3 cellular contexts compared by ENCODE assay signal in the genomic region with DNA sequence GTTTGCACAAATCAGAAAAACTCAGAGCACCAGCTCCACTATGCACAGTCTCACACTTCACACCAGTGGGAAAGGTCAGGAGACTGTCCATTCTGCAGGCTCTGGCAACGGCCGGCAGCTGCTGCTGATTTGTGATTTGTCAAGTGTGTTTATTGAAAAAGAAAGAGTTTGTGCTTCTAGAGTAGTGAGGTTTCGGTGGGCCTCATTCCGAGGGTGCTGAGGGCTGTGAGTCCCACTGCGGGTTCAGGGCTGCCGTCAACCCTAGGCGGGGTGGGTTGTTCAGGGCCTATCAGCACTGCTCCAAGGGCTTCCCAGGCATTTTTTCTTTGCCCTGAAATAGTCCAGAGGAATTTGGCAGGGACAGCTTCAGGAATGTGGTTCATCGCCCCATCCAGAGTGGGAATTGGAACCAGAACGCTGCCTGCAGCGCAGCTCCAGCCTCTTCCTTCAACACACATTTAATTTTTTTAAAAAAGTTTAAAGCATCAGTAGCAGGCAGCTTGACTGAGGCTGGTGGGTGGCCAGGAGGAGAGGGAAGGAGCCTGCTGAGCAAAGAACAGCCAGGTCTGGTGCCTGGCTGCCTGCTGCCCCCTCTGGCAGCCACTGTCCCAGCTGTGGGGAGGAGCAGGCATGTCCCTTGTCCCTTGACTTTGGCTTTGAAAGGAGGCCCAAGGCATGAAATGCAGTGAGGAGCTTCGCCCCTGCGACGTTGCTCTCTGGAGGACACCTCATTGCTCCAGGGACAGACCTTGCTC.
TF ChIP-seq lines count a peak whose summit lies in the region.

No MANE protein-coding gene starts in this region.

TF ChIP-seq in A549, 52 proteins besides CTCF, POLR2A, EP300 and RAD21:
- TF ChIP-seq ZFP36 (IDR thresholded peaks at IDR 0.05; ENCODE audit: borderline replicate concordance, partially characterized antibody) (no peak), FOXS1 (CRISPR knock-in tag; IDR thresholded peaks at IDR 0.05) (no peak), EHF (CRISPR knock-in tag; IDR thresholded peaks at IDR 0.05) (no peak), CEBPB (IDR thresholded peaks at IDR 0.05) (no peak), MAZ (IDR thresholded peaks at IDR 0.05; ENCODE audit: borderline replicate concordance, low read depth, low read length) (no peak), RCOR1 (IDR thresholded peaks at IDR 0.05; ENCODE audit: low read depth, low read length) (no peak), PBX3 (IDR thresholded peaks at IDR 0.05) (no peak), RNF2 (IDR thresholded peaks at IDR 0.05; ENCODE audit: borderline replicate concordance, low read depth) (no peak), POLR2AphosphoS2 (conservative IDR thresholded peaks at IDR 0.05; ENCODE audit: low read length) (no peak), HOXB13 (CRISPR knock-in tag; IDR thresholded peaks at IDR 0.05; ENCODE audit: low read depth) (no peak), ZNF302 (CRISPR knock-in tag; IDR thresholded peaks at IDR 0.05) (no peak), KDM5A (IDR thresholded peaks at IDR 0.05) (no peak), ZC3H11A (IDR thresholded peaks at IDR 0.05) (no peak)
- TF ChIP-seq, protein P1, sequence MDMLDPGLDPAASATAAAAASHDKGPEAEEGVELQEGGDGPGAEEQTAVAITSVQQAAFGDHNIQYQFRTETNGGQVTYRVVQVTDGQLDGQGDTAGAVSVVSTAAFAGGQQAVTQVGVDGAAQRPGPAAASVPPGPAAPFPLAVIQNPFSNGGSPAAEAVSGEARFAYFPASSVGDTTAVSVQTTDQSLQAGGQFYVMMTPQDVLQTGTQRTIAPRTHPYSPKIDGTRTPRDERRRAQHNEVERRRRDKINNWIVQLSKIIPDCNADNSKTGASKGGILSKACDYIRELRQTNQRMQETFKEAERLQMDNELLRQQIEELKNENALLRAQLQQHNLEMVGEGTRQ (IDR thresholded peaks at IDR 0.05): no peak
TF ChIP-seq in A549: peak in this region for 0.

TF ChIP-seq in HCT116, 20 proteins besides CTCF, POLR2A, EP300 and RAD21:
- TF ChIP-seq ZFX (IDR thresholded peaks at IDR 0.05): no peak
- TF ChIP-seq CEBPB (IDR thresholded peaks at IDR 0.05; ENCODE audit: low read depth): no peak
- no peak for TF ChIP-seq SIN3A (IDR thresholded peaks at IDR 0.05; ENCODE audit: low read depth)
- no peak for TF ChIP-seq ELF1 (IDR thresholded peaks at IDR 0.05; ENCODE audit: borderline replicate concordance, low read depth)
- no peak for TF ChIP-seq ZNF274 (IDR thresholded peaks at IDR 0.05; ENCODE audit: low read depth, low read length)
- TF ChIP-seq, protein P2, sequence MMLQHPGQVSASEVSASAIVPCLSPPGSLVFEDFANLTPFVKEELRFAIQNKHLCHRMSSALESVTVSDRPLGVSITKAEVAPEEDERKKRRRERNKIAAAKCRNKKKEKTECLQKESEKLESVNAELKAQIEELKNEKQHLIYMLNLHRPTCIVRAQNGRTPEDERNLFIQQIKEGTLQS (IDR thresholded peaks at IDR 0.05): no peak
- no peak for TF ChIP-seq REST (IDR thresholded peaks at IDR 0.05; ENCODE audit: low read depth)
- TF ChIP-seq FOSL1 (IDR thresholded peaks at IDR 0.05; ENCODE audit: low read depth): no peak
- TF ChIP-seq, protein P3, sequence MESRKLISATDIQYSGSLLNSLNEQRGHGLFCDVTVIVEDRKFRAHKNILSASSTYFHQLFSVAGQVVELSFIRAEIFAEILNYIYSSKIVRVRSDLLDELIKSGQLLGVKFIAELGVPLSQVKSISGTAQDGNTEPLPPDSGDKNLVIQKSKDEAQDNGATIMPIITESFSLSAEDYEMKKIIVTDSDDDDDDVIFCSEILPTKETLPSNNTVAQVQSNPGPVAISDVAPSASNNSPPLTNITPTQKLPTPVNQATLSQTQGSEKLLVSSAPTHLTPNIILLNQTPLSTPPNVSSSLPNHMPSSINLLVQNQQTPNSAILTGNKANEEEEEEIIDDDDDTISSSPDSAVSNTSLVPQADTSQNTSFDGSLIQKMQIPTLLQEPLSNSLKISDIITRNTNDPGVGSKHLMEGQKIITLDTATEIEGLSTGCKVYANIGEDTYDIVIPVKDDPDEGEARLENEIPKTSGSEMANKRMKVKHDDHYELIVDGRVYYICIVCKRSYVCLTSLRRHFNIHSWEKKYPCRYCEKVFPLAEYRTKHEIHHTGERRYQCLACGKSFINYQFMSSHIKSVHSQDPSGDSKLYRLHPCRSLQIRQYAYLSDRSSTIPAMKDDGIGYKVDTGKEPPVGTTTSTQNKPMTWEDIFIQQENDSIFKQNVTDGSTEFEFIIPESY (IDR thresholded peaks at IDR 0.05; ENCODE audit: extremely low read depth, insufficient replicate concordance, low read length): no peak
- no peak for TF ChIP-seq YY1 (IDR thresholded peaks at IDR 0.05; ENCODE audit: extremely low read depth, insufficient replicate concordance, low read depth, low read length)
- no peak for TF ChIP-seq CBX3 (IDR thresholded peaks at IDR 0.05; ENCODE audit: low read depth)
- TF ChIP-seq POLR2AphosphoS5 (IDR thresholded peaks at IDR 0.05; ENCODE audit: low read depth, low read length): no peak
- no peak for TF ChIP-seq SP1 (IDR thresholded peaks at IDR 0.05; ENCODE audit: low read depth)
- TF ChIP-seq EGR1 (IDR thresholded peaks at IDR 0.05; ENCODE audit: low read depth): no peak
- TF ChIP-seq EZH2 (IDR thresholded peaks at IDR 0.05): no peak
- TF ChIP-seq, protein P4, sequence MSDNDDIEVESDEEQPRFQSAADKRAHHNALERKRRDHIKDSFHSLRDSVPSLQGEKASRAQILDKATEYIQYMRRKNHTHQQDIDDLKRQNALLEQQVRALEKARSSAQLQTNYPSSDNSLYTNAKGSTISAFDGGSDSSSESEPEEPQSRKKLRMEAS (IDR thresholded peaks at IDR 0.05): no peak
- TF ChIP-seq EZH2phosphoT487 (IDR thresholded peaks at IDR 0.05; ENCODE audit: borderline replicate concordance): no peak
- TF ChIP-seq TCF7L2 (IDR thresholded peaks at IDR 0.05; ENCODE audit: borderline replicate concordance, extremely low read depth, insufficient read depth, insufficient read length): no peak

TF ChIP-seq in HepG2, 621 proteins besides CTCF, POLR2A, EP300 and RAD21:
- TF ChIP-seq AGO2 (optimal IDR thresholded peaks at IDR 0.05; ENCODE audit: low read depth, low read length) (no peak), ZNF83 (CRISPR knock-in tag; IDR thresholded peaks at IDR 0.05; ENCODE audit: borderline replicate concordance) (no peak), ZNF878 (CRISPR knock-in tag; IDR thresholded peaks at IDR 0.05) (no peak), STAG1 (CRISPR knock-in tag; IDR thresholded peaks at IDR 0.05) (peak; percentile 51), FOXC1 (CRISPR knock-in tag; IDR thresholded peaks at IDR 0.05; ENCODE audit: borderline replicate concordance) (no peak), GATA4 (IDR thresholded peaks at IDR 0.05; ENCODE audit: borderline replicate concordance, low read depth) (no peak), XRCC5 (optimal IDR thresholded peaks at IDR 0.05; ENCODE audit: low read length) (peak; percentile 46), ZNF317 (CRISPR knock-in tag; IDR thresholded peaks at IDR 0.05) (no peak), MTERF4 (CRISPR knock-in tag; IDR thresholded peaks at IDR 0.05) (no peak)
